ENCODE assay signal across 22 cellular contexts in genomic region chr21:15849925-15850324, GRCh38.
"Had no signal": no experiment of that assay in that cellular context is flagged by ENCODE, and none has a peak within 500 bp of the region (broad histone marks: within the 10 kb centered on the region; RNA-seq: fewer than 3 reads in every experiment).

No MANE protein-coding gene starts in this region.

- H3K4me3 ChIP-seq: esophagus muscularis mucosa, gastroesophageal sphincter, heart left ventricle, left lung, mucosa of descending colon, prostate gland, right atrium auricular region, sigmoid colon, testis, tibial artery had no signal

- H3K4me1 ChIP-seq: esophagus muscularis mucosa, gastroesophageal sphincter, heart left ventricle, left lung, parathyroid adenoma, prostate gland, right atrium auricular region, sigmoid colon, testis, tibial artery had no signal

- DNase-seq: cortex of kidney; heart left ventricle; hippocampal formation; left cardiac atrium; left lung; mucosa of descending colon; naive B cell; sigmoid colon; stimulated activated CD4-positive, alpha-beta T cell treated with anti-CD3 and anti-CD28 coated beads, Interleukin-4, amount 100 ng/mL, for 4 hours; stimulated activated naive CD8-positive, alpha-beta T cell treated with anti-CD3 and anti-CD28 coated beads, Interleukin-15, Interleukin-2, amounts not matched to agents 100 U/mL and 50 U/mL, for 24 hours; substantia nigra; testis; tibial artery had no signal

- H3K36me3 ChIP-seq: prostate gland, right atrium auricular region had no signal

- H3K27me3 ChIP-seq: esophagus muscularis mucosa, foreskin keratinocyte, gastroesophageal sphincter, heart left ventricle, left lung, neutrophil, right atrium auricular region, sigmoid colon, testis, tibial artery had no signal

- H3K27ac ChIP-seq: esophagus muscularis mucosa, foreskin keratinocyte, gastroesophageal sphincter, heart left ventricle, left lung, neutrophil, parathyroid adenoma, prostate gland, right atrium auricular region, sigmoid colon, testis, tibial artery had no signal

- H3K9me3 ChIP-seq: esophagus muscularis mucosa, gastroesophageal sphincter, heart left ventricle, left lung, mucosa of descending colon, neutrophil, prostate gland, right atrium auricular region, sigmoid colon, testis, tibial artery had no signal

- ATAC-seq: gastroesophageal sphincter; heart left ventricle; left cardiac atrium; mucosa of descending colon; natural killer cell treated with Interleukin-12 subunit alpha and Interleukin-12 subunit beta and Interleukin-15 and Interleukin-18, amount 100 ng/mL, for 72 hours; stimulated activated memory B cell treated with anti-CD40 and anti-IgM and Interleukin-4, amounts not matched to agents 10 μg/mL and 1 μg/mL and 100 μg/mL, for 72 hours; stimulated activated naive CD8-positive, alpha-beta T cell treated with anti-CD3 and anti-CD28 coated beads, Interleukin-15, Interleukin-2, amounts not matched to agents 100 U/mL and 50 U/mL, for 24 hours had no signal
